In the genomic region with DNA sequence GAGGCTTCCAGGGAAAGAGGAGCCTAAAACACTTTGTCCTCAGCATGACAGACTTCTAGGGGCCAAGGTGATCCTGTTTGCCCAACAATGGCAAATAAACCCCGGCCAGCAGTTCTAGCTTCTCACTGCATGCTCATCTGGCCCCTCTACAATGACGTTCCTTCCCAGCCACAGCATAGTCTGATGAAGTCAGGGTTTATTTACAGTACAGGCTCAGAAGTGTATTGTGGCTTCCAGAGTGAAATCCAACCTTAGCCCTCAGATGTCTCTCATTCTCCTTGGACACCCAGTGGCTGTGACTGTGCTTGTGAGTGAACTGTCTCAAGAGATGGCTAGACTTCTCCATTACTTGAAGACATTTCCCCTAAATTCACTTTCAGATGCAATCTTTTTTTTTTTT, we compare ENCODE assay signal across 22 cellular contexts. TPM values are rescaled to one million over a fixed set of nuclear protein-coding genes. Genes with fewer than 3 reads are reported as not detected.
DNase-seq lines count a peak whose midpoint lies in the region; TF ChIP-seq lines count a peak whose summit lies in the region.
"Had no signal": no experiment of that assay in that cellular context is flagged by ENCODE, and none has a peak within 500 bp of the region (broad histone marks: within the 10 kb centered on the region; RNA-seq: fewer than 3 reads in every experiment).

No MANE protein-coding gene starts in this region.

- no peaks in the 10 kb centered on the region for H3K4me1 ChIP-seq in neuronal stem cell (ENCODE audit: control insufficient read depth in 2 of 2, insufficient read depth in 1 of 2, low read depth in 1 of 2, low read length in 2 of 2)
- H3K4me1 ChIP-seq: SJCRH30 had no signal

- H4K8ac ChIP-seq in neuronal stem cell (ENCODE audit: low read depth, low read length): no peak overlapping the region

- H3K4me3 ChIP-seq in astrocyte of the spinal cord (ENCODE audit: low read depth, low read length): no peak overlapping the region
- no peak overlapping the region for H3K4me3 ChIP-seq in neuronal stem cell (ENCODE audit: low read length in 2 of 2)
- H3K4me3 ChIP-seq: A549, PC-9, SJCRH30 had no signal

- no peak overlapping the region for H2AK5ac ChIP-seq in neuronal stem cell (ENCODE audit: low read depth, low read length)

- peak overlapping the region; percentile 35 for H3K18ac ChIP-seq in neuronal stem cell (ENCODE audit: low read length)

- peaks cover 7% of the 10 kb centered on the region for H3K36me3 Mint-ChIP-seq in activated T-helper 2 cell treated with anti-CD3 and anti-CD28 coated beads, Interferon-gamma antibody, Interleukin-2, Interleukin-4, amounts not matched to agents 10 μg/mL and 5 μg/mL and 100 μg/mL, durations not matched to agents 14 hours and 24 hours and 36 hours (ENCODE audit: low read depth)

- H3K79me1 ChIP-seq in neuronal stem cell (ENCODE audit: low read depth, low read length): no peaks in the 10 kb centered on the region

- H3K27me3 Mint-ChIP-seq in activated T-helper 2 cell treated with anti-CD3 and anti-CD28 coated beads, Interferon-gamma antibody, Interleukin-2, Interleukin-4, amounts not matched to agents 10 μg/mL and 5 μg/mL and 100 μg/mL, durations not matched to agents 14 hours and 24 hours and 36 hours (ENCODE audit: low read depth): no peaks in the 10 kb centered on the region

- H3K4me2 ChIP-seq in neuronal stem cell (ENCODE audit: insufficient read depth, low read length, poor library complexity, severe bottlenecking): no peak overlapping the region
- H3K4me2 ChIP-seq: A549, PC-9 had no signal

- peaks cover 39% of the 10 kb centered on the region for H3K4me1 Mint-ChIP-seq in activated T-helper 2 cell treated with anti-CD3 and anti-CD28 coated beads, Interferon-gamma antibody, Interleukin-2, Interleukin-4, amounts not matched to agents 10 μg/mL and 5 μg/mL and 100 μg/mL, durations not matched to agents 14 hours and 24 hours and 36 hours (ENCODE audit: low read depth)

- DNase-seq in AG08396 (ENCODE audit: low spot score): peak; percentile 30
- DNase-seq in H4 (ENCODE audit: low spot score): peak; percentile 72
- peak; percentile 30 for DNase-seq in astrocyte of the spinal cord (ENCODE audit: low read depth, low spot score)
- DNase-seq in neuronal stem cell (ENCODE audit: low spot score): no peak
- no peak for DNase-seq in T1000 (lab: John Stamatoyannopoulos, UW)
- no peak for DNase-seq in cerebellar cortex (ENCODE audit: low spot score)
- DNase-seq in activated T-helper 2 cell treated with anti-CD3 and anti-CD28 coated beads, Interferon-gamma antibody, Interleukin-2, Interleukin-4, amounts not matched to agents 10 μg/mL and 5 μg/mL and 100 μg/mL, durations not matched to agents 14 hours and 24 hours and 36 hours (ENCODE audit: low spot score): no peak
- no peak for DNase-seq in effector CD4-positive, alpha-beta T cell
- DNase-seq: C1 segment of cervical spinal cord, DND-41, GDM1, NCI-H1048, NCI-H1436 treated with DMSO at 0.1 percent for 48 hours, NCI-H2029, NCI-H345, NCI-H524 treated with DMSO at 0.1 percent for 48 hours, PC-9, SJCRH30 had no signal

- H3K36me3 ChIP-seq in neuronal stem cell (replicated peaks in 1 of 2; ENCODE audit: control insufficient read depth in 2 of 2, insufficient read depth in 2 of 2, low read length in 2 of 2): no peaks in the 10 kb centered on the region
- H3K36me3 ChIP-seq: SJCRH30 had no signal

- no peak overlapping the region for H3K9ac ChIP-seq in neuronal stem cell (ENCODE audit: low read depth, low read length, poor library complexity)
- H3K9ac ChIP-seq: KMS-11 had no signal

- no peak overlapping the region for H2AFZ ChIP-seq in neuronal stem cell (ENCODE audit: low read length)
- H2AFZ ChIP-seq: PC-9 had no signal

- H3K4me3 Mint-ChIP-seq in activated T-helper 2 cell treated with anti-CD3 and anti-CD28 coated beads, Interferon-gamma antibody, Interleukin-2, Interleukin-4, amounts not matched to agents 10 μg/mL and 5 μg/mL and 100 μg/mL, durations not matched to agents 14 hours and 24 hours and 36 hours (ENCODE audit: low read depth): no peak overlapping the region

- H3K27ac ChIP-seq in neuronal stem cell (replicated peaks; ENCODE audit: low read length): no peak overlapping the region
- H3K27ac ChIP-seq: A549, PC-9, SJCRH30 had no signal

- intact Hi-C loops in activated T-helper 2 cell treated with anti-CD3 and anti-CD28 coated beads, Interferon-gamma antibody, Interleukin-2, Interleukin-4, amounts not matched to agents 10 μg/mL and 5 μg/mL and 100 μg/mL, durations not matched to agents 14 hours and 24 hours and 36 hours (cut with micrococcal nuclease): loop anchor here (5.0 kb wide), 3 partner anchors 37 to 367 kb away; a partner anchor contains a TSS

- H2BK120ac ChIP-seq in neuronal stem cell (ENCODE audit: low read depth, low read length): no peak overlapping the region

- H3K4ac ChIP-seq in neuronal stem cell (ENCODE audit: low read length): no peak overlapping the region

- TF ChIP-seq CTCF in astrocyte of the spinal cord (IDR thresholded peaks at IDR 0.05; ENCODE audit: low read depth, low read length): no peak

- WGBS in neuronal stem cell (ENCODE audit: extremely low coverage in 2 of 2, insufficient read length in 2 of 2, insufficient replicate concordance in 1 of 2), 2 donors: no CpG with 5 or more reads among the region's 2 CpGs

- in situ Hi-C loops in astrocyte of the spinal cord (cut with HindIII; ENCODE audit: low sequenced_read_pairs): no loop called here

- no peaks in the 10 kb centered on the region for H3K9me3 ChIP-seq in neuronal stem cell (replicated peaks in 1 of 2; ENCODE audit: control insufficient read depth in 2 of 2, insufficient read depth in 1 of 2, low read depth in 1 of 2, low read length in 2 of 2)
- H3K9me3 ChIP-seq: A549 had no signal

- no peak overlapping the region for H3K23ac ChIP-seq in neuronal stem cell (ENCODE audit: low read depth, low read length, poor library complexity)

- H3K27me3 ChIP-seq in neuronal stem cell (ENCODE audit: control insufficient read depth in 3 of 3, insufficient read depth in 3 of 3, low read depth in 1 of 3, low read length in 3 of 3): no peaks in the 10 kb centered on the region
- H3K27me3 ChIP-seq: SJCRH30 had no signal

- H3K27ac Mint-ChIP-seq in activated T-helper 2 cell treated with anti-CD3 and anti-CD28 coated beads, Interferon-gamma antibody, Interleukin-2, Interleukin-4, amounts not matched to agents 10 μg/mL and 5 μg/mL and 100 μg/mL, durations not matched to agents 14 hours and 24 hours and 36 hours: no peak overlapping the region

- no peak overlapping the region for H2BK12ac ChIP-seq in neuronal stem cell (ENCODE audit: low read length)

- H3K9me3 Mint-ChIP-seq in activated T-helper 2 cell treated with anti-CD3 and anti-CD28 coated beads, Interferon-gamma antibody, Interleukin-2, Interleukin-4, amounts not matched to agents 10 μg/mL and 5 μg/mL and 100 μg/mL, durations not matched to agents 14 hours and 24 hours and 36 hours: peaks cover 9% of the 10 kb centered on the region

- no peak overlapping the region for H2BK15ac ChIP-seq in neuronal stem cell (ENCODE audit: low read length)

- no peak overlapping the region for H2BK5ac ChIP-seq in neuronal stem cell (ENCODE audit: low read length)

- H3K14ac ChIP-seq in neuronal stem cell (ENCODE audit: low read length): no peak overlapping the region

- no peak overlapping the region for H4K91ac ChIP-seq in neuronal stem cell (ENCODE audit: low read depth, low read length, poor library complexity)

RNA-seq across cellular contexts. Expression of a gene that starts 40.8 kb away (rescaled TPM):
- not detected in 2 replicates for total RNA-seq in H4 (2014; rRNA removed; shearing (Covaris generic))
- polyA plus RNA-seq in neuronal stem cell (2013, experiment 1 of 2): 0.13 TPM
- polyA plus RNA-seq in neuronal stem cell (2013, experiment 2 of 2): 0.24 TPM
- total RNA-seq in activated T-helper 2 cell treated with anti-CD3 and anti-CD28 coated beads, Interferon-gamma antibody, Interleukin-2, Interleukin-4, amounts not matched to agents 10 μg/mL and 5 μg/mL and 100 μg/mL, durations not matched to agents 14 hours and 24 hours and 36 hours: not detected in 2 replicates
- total RNA-seq: H1, M059J, PC-9, SJCRH30 had no signal
- polyA plus RNA-seq: H1 had no signal

Comparison
In these comparisons a context has a peak if more than half of its experiments do, and no peak if none do; other contexts are left out.
1. DNase-seq: peak in AG08396 (single experiment), H4 (single experiment) and astrocyte of the spinal cord (single experiment); none in neuronal stem cell (single experiment), T1000 (single experiment), cerebellar cortex (single experiment), activated T-helper 2 cell treated with anti-CD3 and anti-CD28 coated beads, Interferon-gamma antibody, Interleukin-2, Interleukin-4, amounts not matched to agents 10 μg/mL and 5 μg/mL and 100 μg/mL, durations not matched to agents 14 hours and 24 hours and 36 hours (single experiment) and effector CD4-positive, alpha-beta T cell (single experiment).